Comparison of ENCODE assay signal across 8 cellular contexts in genomic region chr19:17226002-17226933, GRCh38. TPM values are rescaled to one million over a fixed set of nuclear protein-coding genes. Genes with fewer than 3 reads are reported as not detected.
DNase-seq lines count a peak whose midpoint lies in the region; ATAC-seq and TF ChIP-seq lines count a peak whose summit lies in the region.

A gene with protein sequence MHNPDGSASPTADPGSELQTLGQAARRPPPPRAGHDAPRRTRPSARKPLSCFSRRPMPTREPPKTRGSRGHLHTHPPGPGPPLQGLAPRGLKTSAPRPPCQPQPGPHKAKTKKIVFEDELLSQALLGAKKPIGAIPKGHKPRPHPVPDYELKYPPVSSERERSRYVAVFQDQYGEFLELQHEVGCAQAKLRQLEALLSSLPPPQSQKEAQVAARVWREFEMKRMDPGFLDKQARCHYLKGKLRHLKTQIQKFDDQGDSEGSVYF (plus strand): TSS chr19:17226226. CDS start chr19:17226248, 22 bp downstream.

- TF ChIP-seq EP300 in transverse colon (IDR thresholded peaks at IDR 0.05; ENCODE audit: low read depth), result peak; percentile 66

- H2AFZ ChIP-seq in trophoblast cell (ENCODE audit: insufficient read depth, low read length, poor library complexity), result peak within 1 kb of the TSS; percentile 13

- intact Hi-C loops in cardiac septum (cut with DNase I), result loop anchor here (5.0 kb wide), 1 partner anchor 149 kb away; the partner anchor contains the start of genes HAUS8 and MYO9B
- intact Hi-C loops in transverse colon (cut with DNase I; ENCODE audit: low total_unique reads), result no loop called here

- H3K36me3 Mint-ChIP-seq in T-cell, result no peaks in the 10 kb centered on the region

- H3K23ac ChIP-seq in trophoblast cell (ENCODE audit: low read length), result no peak within 1 kb of the TSS

- H3K27me3 ChIP-seq in adipocyte (replicated peaks; ENCODE audit: control insufficient read depth, insufficient read depth, low read length) (no peaks in the 10 kb centered on the region), trophoblast cell (ENCODE audit: insufficient read depth, low read length) (no peaks in the 10 kb centered on the region), transverse colon (no peaks in the 10 kb centered on the region)

- H2BK12ac ChIP-seq in trophoblast cell (ENCODE audit: low read length), result peak within 1 kb of the TSS; percentile 61

- peak within 1 kb of the TSS; percentile 97 to 99 for H3K27ac Mint-ChIP-seq in T-cell

- H3K18ac ChIP-seq in trophoblast cell (ENCODE audit: low read length), result peak within 1 kb of the TSS; percentile 76

- peak within 1 kb of the TSS; percentile 75 for H3K14ac ChIP-seq in trophoblast cell (ENCODE audit: low read length)

- no peak for TF ChIP-seq CTCF in GM13976 (IDR thresholded peaks at IDR 0.05; ENCODE audit: borderline replicate concordance, control extremely low read depth, extremely low read depth, insufficient read depth, missing control alignments)
- no peak for TF ChIP-seq CTCF in transverse colon (IDR thresholded peaks at IDR 0.05)

- H3K36me3 ChIP-seq in adipocyte (ENCODE audit: control insufficient read depth, insufficient read depth, low read length, severe bottlenecking) (peaks cover 9% of the 10 kb centered on the region), trophoblast cell (ENCODE audit: control insufficient read depth in 1 of 2, insufficient read depth in 2 of 2, low read length in 2 of 2) (peaks cover 15% of the 10 kb centered on the region in 2 experiments), transverse colon (peaks cover 0 to 4% (median 2%) of the 10 kb centered on the region in 4 donors)

- H4K91ac ChIP-seq in trophoblast cell (ENCODE audit: low read depth, low read length), result peak within 1 kb of the TSS; percentile 57

- H3K79me1 ChIP-seq in trophoblast cell (ENCODE audit: low read length), result peaks cover 7% of the 10 kb centered on the region

- H3K4ac ChIP-seq in trophoblast cell (ENCODE audit: low read depth, low read length), result peak within 1 kb of the TSS; percentile 82

- POLR2A ChIA-PET in T-cell (lab: Charles Lee), result interaction anchor here in 1 of 2 donors (0.6 to 0.7 kb wide), 2 partner anchors 17 to 843 kb away, joined by 4 to 12 read pairs; no protein-coding TSS in a partner anchor

- peak within 1 kb of the TSS; percentile 85 for H4K12ac ChIP-seq in trophoblast cell (ENCODE audit: low read depth, low read length)

- H3K4me1 Mint-ChIP-seq in T-cell, result peaks cover 7 to 15% (median 9%) of the 10 kb centered on the region in 3 donors

- CTCF ChIA-PET in T-cell (lab: Charles Lee), result interaction anchor here (0.7 to 2.3 kb wide), 4 partner anchors 11 to 710 kb away, joined by 3 to 6 read pairs (median 4); partner anchors contain the start of genes BABAM1 (in 1 of the 2) and USE1 (in 1 of the 2)

- peaks cover 5% of the 10 kb centered on the region for H3K79me2 ChIP-seq in trophoblast cell (ENCODE audit: control insufficient read depth, insufficient read depth, low read length, poor library complexity)

- ATAC-seq in HG02852 (IDR thresholded peaks at IDR 0.05; ENCODE audit: unreplicated experiment) (peak; percentile 94), T-cell (replicated peaks in 1 of 4) (peak; percentile 90 to 93 (median 92))

- peak within 1 kb of the TSS; percentile 88 for H3K4me2 ChIP-seq in trophoblast cell (ENCODE audit: low read length)

- H3K27ac ChIP-seq in trophoblast cell (ENCODE audit: low read depth, low read length) (peak within 1 kb of the TSS; percentile 92), transverse colon (peak within 1 kb of the TSS; percentile 94 to 97 (median 94))

- H3K4me1 ChIP-seq in adipocyte (ENCODE audit: control insufficient read depth, insufficient read depth, low read length) (peaks cover 4% of the 10 kb centered on the region), trophoblast cell (ENCODE audit: control insufficient read depth in 1 of 2, insufficient read depth in 2 of 2, low read length in 2 of 2) (peaks cover 6 to 9% of the 10 kb centered on the region in 2 experiments), transverse colon (peaks cover 5 to 22% (median 14%) of the 10 kb centered on the region in 4 donors)

- H3K4me3 Mint-ChIP-seq in T-cell, result peak within 1 kb of the TSS; percentile 85 to 95 (median 91)

- no peaks in the 10 kb centered on the region for H3K9me3 Mint-ChIP-seq in T-cell

- no peaks in the 10 kb centered on the region for H3K9me3 ChIP-seq in adipocyte (ENCODE audit: control insufficient read depth, low read length)
- no peaks in the 10 kb centered on the region for H3K9me3 ChIP-seq in trophoblast cell (ENCODE audit: insufficient read depth, low read depth, low read length)
- H3K9me3 ChIP-seq in transverse colon, result no peaks in the 10 kb centered on the region

- H3K27me3 Mint-ChIP-seq in T-cell, result no peaks in the 10 kb centered on the region

- no CpG with 5 or more reads among the region's 90 CpGs for WGBS in trophoblast cell (ENCODE audit: extremely low coverage, insufficient coverage, insufficient read length)
- WGBS in transverse colon (ENCODE audit: low coverage in 1 of 2), 2 donors, result 1% methylated on average over 25 of the region's 90 CpGs; no CpG with 5 or more reads in 1 of the 2 donors

- peak; percentile 96 for DNase-seq in GM13976 (ENCODE audit: low spot score)
- peak; percentile 99 for DNase-seq in NCI-H146 (lab: John Stamatoyannopoulos, UW)
- DNase-seq in T-cell, result peak; percentile 90 to 97 (median 95)
- DNase-seq in adipocyte (ENCODE audit: low read depth), result peak; percentile 99
- peak; percentile 99 for DNase-seq in cardiac septum (ENCODE audit: low spot score)
- peak; percentile 99 to 100 for DNase-seq in trophoblast cell
- DNase-seq in transverse colon, result peak; percentile 99

- H3K4me3 ChIP-seq in adipocyte (ENCODE audit: low read length) (peak within 1 kb of the TSS; percentile 88), trophoblast cell (ENCODE audit: low read depth, low read length) (peak within 1 kb of the TSS; percentile 72), transverse colon (peak within 1 kb of the TSS; percentile 42 to 88 (median 57))

- peak within 1 kb of the TSS; percentile 75 for H4K8ac ChIP-seq in trophoblast cell (ENCODE audit: low read depth, low read length)

- peak; percentile 86 for TF ChIP-seq POLR2A in transverse colon (IDR thresholded peaks at IDR 0.05)

- H3K9ac ChIP-seq in adipocyte (ENCODE audit: low read length) (peak within 1 kb of the TSS; percentile 85), trophoblast cell (ENCODE audit: low read length) (peak within 1 kb of the TSS; percentile 31)

- peak within 1 kb of the TSS; percentile 67 for H2BK5ac ChIP-seq in trophoblast cell (ENCODE audit: low read depth, low read length, poor library complexity)

- H2AK5ac ChIP-seq in trophoblast cell (ENCODE audit: low read length), result peak within 1 kb of the TSS; percentile 96

- in situ Hi-C loops in GM13976 (cut with MboI; ENCODE audit: low sequenced_read_pairs, unreplicated experiment) (loop anchor here (25.0 kb wide), 1 partner anchor 164 kb away; no protein-coding TSS in a partner anchor), transverse colon (cut with MboI; ENCODE audit: low pct_ligation_motif_present in 1 of 4, low pct_unique_long_range_greater_than_20kb in 1 of 4, low sequenced_read_pairs in 3 of 4) (no loop called here)

- H2BK120ac ChIP-seq in trophoblast cell (ENCODE audit: insufficient read depth, low read length, poor library complexity), result peak within 1 kb of the TSS; percentile 48

RNA-seq across cellular contexts. Expression of the gene that starts here (rescaled TPM):
- total RNA-seq in T-cell (10 to 100 TPM; 21.5 to 33.3 (median 23.0) TPM), cardiac septum (18.8 TPM), transverse colon (10 to 100 TPM in 3 of 4 donors, 1 to 10 TPM in 1; 4.8 to 42.6 (median 29.9) TPM)
- polyA plus RNA-seq in trophoblast cell (2013), result 41.5 and 44.6 TPM in 2 replicates

Comparison
In these comparisons a context has a peak if more than half of its experiments do, and no peak if none do; other contexts are left out.
1. Peak in every context shown above with its lines: DNase-seq, ATAC-seq, H3K4me3 ChIP-seq and H3K27ac ChIP-seq.